1 cellular context compared by ENCODE assay signal in the genomic region with DNA sequence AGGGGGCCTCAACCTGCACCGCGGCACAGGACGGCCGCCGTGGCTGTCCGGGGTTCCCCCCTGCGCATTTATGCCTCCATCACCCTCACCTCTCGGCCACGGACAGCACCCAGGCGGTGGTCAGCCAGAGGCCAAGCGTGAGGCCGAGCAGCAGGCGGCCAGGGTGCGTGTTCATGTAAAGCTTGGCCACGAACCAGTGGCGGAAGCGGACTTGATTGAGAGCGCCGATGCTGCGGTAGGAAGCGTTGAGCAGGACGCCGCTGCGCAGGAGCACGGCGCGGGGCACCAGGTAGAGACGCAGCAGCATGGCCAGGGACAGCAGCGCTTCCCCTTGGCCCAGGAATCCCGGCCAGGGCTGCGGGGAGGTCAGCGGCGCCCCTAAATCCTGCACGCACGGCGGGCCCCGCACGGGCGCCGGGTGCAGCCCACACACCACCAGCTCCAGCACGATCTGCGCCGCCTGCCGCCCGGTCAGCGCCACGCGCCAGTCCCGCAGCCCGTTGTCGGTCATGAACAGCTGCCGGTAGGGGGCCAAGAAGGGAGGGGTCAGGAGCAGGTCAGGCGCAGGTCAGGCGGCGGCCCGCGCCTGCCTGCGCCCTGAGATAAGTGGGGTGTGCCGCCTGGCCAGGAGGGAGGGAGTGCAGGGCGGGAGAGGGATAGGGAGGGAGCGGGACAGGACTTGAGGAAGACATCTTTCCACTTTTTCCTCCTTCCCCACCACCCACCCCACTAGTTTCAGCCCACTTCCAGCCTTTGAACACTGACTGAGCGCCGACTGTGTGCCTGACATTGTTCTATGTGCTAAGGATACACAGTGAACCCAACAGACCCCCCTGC.
TF ChIP-seq lines count a peak whose summit lies in the region.

No MANE protein-coding gene starts in this region.

TF ChIP-seq in SK-N-SH treated with all-trans-retinoic acid at 6 μM for 48 hours, 23 proteins besides CTCF, POLR2A, EP300 and RAD21 (continued from another document):
- TF ChIP-seq, protein P1, sequence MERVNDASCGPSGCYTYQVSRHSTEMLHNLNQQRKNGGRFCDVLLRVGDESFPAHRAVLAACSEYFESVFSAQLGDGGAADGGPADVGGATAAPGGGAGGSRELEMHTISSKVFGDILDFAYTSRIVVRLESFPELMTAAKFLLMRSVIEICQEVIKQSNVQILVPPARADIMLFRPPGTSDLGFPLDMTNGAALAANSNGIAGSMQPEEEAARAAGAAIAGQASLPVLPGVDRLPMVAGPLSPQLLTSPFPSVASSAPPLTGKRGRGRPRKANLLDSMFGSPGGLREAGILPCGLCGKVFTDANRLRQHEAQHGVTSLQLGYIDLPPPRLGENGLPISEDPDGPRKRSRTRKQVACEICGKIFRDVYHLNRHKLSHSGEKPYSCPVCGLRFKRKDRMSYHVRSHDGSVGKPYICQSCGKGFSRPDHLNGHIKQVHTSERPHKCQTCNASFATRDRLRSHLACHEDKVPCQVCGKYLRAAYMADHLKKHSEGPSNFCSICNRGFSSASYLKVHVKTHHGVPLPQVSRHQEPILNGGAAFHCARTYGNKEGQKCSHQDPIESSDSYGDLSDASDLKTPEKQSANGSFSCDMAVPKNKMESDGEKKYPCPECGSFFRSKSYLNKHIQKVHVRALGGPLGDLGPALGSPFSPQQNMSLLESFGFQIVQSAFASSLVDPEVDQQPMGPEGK (CRISPR knock-in tag; IDR thresholded peaks at IDR 0.05; ENCODE audit: borderline replicate concordance): no peak
- TF ChIP-seq ZNF8 (CRISPR knock-in tag; IDR thresholded peaks at IDR 0.05): no peak
- no peak for TF ChIP-seq TOX (CRISPR knock-in tag; IDR thresholded peaks at IDR 0.05; ENCODE audit: borderline replicate concordance)
- TF ChIP-seq, protein P2, sequence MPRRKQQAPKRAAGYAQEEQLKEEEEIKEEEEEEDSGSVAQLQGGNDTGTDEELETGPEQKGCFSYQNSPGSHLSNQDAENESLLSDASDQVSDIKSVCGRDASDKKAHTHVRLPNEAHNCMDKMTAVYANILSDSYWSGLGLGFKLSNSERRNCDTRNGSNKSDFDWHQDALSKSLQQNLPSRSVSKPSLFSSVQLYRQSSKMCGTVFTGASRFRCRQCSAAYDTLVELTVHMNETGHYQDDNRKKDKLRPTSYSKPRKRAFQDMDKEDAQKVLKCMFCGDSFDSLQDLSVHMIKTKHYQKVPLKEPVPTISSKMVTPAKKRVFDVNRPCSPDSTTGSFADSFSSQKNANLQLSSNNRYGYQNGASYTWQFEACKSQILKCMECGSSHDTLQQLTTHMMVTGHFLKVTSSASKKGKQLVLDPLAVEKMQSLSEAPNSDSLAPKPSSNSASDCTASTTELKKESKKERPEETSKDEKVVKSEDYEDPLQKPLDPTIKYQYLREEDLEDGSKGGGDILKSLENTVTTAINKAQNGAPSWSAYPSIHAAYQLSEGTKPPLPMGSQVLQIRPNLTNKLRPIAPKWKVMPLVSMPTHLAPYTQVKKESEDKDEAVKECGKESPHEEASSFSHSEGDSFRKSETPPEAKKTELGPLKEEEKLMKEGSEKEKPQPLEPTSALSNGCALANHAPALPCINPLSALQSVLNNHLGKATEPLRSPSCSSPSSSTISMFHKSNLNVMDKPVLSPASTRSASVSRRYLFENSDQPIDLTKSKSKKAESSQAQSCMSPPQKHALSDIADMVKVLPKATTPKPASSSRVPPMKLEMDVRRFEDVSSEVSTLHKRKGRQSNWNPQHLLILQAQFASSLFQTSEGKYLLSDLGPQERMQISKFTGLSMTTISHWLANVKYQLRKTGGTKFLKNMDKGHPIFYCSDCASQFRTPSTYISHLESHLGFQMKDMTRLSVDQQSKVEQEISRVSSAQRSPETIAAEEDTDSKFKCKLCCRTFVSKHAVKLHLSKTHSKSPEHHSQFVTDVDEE (CRISPR knock-in tag; IDR thresholded peaks at IDR 0.05): no peak
- no peak for TF ChIP-seq ISL1 (CRISPR knock-in tag; IDR thresholded peaks at IDR 0.05)
- no peak for TF ChIP-seq ZFP3 (CRISPR knock-in tag; IDR thresholded peaks at IDR 0.05)
- TF ChIP-seq SNAI2 (CRISPR knock-in tag; IDR thresholded peaks at IDR 0.05): no peak
- TF ChIP-seq, protein P3, sequence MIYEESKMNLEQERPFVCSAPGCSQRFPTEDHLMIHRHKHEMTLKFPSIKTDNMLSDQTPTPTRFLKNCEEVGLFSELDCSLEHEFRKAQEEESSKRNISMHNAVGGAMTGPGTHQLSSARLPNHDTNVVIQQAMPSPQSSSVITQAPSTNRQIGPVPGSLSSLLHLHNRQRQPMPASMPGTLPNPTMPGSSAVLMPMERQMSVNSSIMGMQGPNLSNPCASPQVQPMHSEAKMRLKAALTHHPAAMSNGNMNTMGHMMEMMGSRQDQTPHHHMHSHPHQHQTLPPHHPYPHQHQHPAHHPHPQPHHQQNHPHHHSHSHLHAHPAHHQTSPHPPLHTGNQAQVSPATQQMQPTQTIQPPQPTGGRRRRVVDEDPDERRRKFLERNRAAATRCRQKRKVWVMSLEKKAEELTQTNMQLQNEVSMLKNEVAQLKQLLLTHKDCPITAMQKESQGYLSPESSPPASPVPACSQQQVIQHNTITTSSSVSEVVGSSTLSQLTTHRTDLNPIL (CRISPR knock-in tag; IDR thresholded peaks at IDR 0.05; ENCODE audit: low read depth): no peak
- TF ChIP-seq TCF4 (CRISPR knock-in tag; IDR thresholded peaks at IDR 0.05; ENCODE audit: borderline replicate concordance): no peak
- TF ChIP-seq ZC3H10 (CRISPR knock-in tag; IDR thresholded peaks at IDR 0.05): no peak
- no peak for TF ChIP-seq GLIS3 (CRISPR knock-in tag; IDR thresholded peaks at IDR 0.05)
- no peak for TF ChIP-seq ZFP30 (CRISPR knock-in tag; IDR thresholded peaks at IDR 0.05)
- TF ChIP-seq ESRRG (CRISPR knock-in tag; IDR thresholded peaks at IDR 0.05): no peak
- TF ChIP-seq ZNF70 (CRISPR knock-in tag; IDR thresholded peaks at IDR 0.05): no peak
